Comparison of ENCODE assay signal across 14 cellular contexts in genomic region chr1:36389960-36390359, GRCh38. TPM values are rescaled to one million over a fixed set of nuclear protein-coding genes. Genes with fewer than 3 reads are reported as not detected.
DNase-seq lines count a peak whose midpoint lies in the region; ATAC-seq and TF ChIP-seq lines count a peak whose summit lies in the region.
"Had no signal": no experiment of that assay in that cellular context is flagged by ENCODE, and none has a peak within 500 bp of the region (broad histone marks: within the 10 kb centered on the region; RNA-seq: fewer than 3 reads in every experiment).

No MANE protein-coding gene starts in this region.

- intact Hi-C loops in naive thymus-derived CD4-positive, alpha-beta T cell (cut with micrococcal nuclease) = loop anchor here in 1 of 2 donors (5.0 kb wide), 1 partner anchor 72 kb away; the partner anchor contains the start of gene MRPS15

- H3K27me3 Mint-ChIP-seq in stimulated activated naive CD8-positive, alpha-beta T cell treated with anti-CD3 and anti-CD28 coated beads, Interleukin-15, Interleukin-2, amounts not matched to agents 100 ng/mL and 50 ng/mL, for 24 hours = no peaks in the 10 kb centered on the region
- H3K27me3 Mint-ChIP-seq in activated CD8-positive, alpha-beta T cell treated with anti-CD3 and anti-CD28 coated beads, Interleukin-2, amount 10 ng/mL, durations not matched to agents 7 days and 5 days (ENCODE audit: low read depth) = no peaks in the 10 kb centered on the region
- no peaks in the 10 kb centered on the region for H3K27me3 Mint-ChIP-seq in naive thymus-derived CD4-positive, alpha-beta T cell

- ATAC-seq in stimulated activated naive CD8-positive, alpha-beta T cell treated with anti-CD3 and anti-CD28 coated beads, Interleukin-15, Interleukin-2, amounts not matched to agents 100 U/mL and 50 U/mL, for 24 hours = no peak
- no peak for ATAC-seq in activated CD8-positive, alpha-beta T cell treated with anti-CD3 and anti-CD28 coated beads, Interleukin-2, amount 10 ng/mL, durations not matched to agents 7 days and 5 days
- ATAC-seq in naive thymus-derived CD4-positive, alpha-beta T cell = no peak
- no peak for ATAC-seq in omental fat pad (ENCODE audit: low FRiP score)
- ATAC-seq in HG02852 (IDR thresholded peaks at IDR 0.05; ENCODE audit: unreplicated experiment) = no peak
- ATAC-seq: CD8-positive, alpha-beta T cell; left colon had no signal

- peaks cover 49% of the 10 kb centered on the region for H3K36me3 Mint-ChIP-seq in stimulated activated naive CD8-positive, alpha-beta T cell treated with anti-CD3 and anti-CD28 coated beads, Interleukin-15, Interleukin-2, amounts not matched to agents 100 ng/mL and 50 ng/mL, for 24 hours (ENCODE audit: low read depth)
- H3K36me3 Mint-ChIP-seq in activated CD8-positive, alpha-beta T cell treated with anti-CD3 and anti-CD28 coated beads, Interleukin-2, amount 10 ng/mL, durations not matched to agents 7 days and 5 days (ENCODE audit: low read depth) = peaks cover 49% of the 10 kb centered on the region
- peaks cover 3 to 17% (median 8%) of the 10 kb centered on the region in 5 donors for H3K36me3 Mint-ChIP-seq in naive thymus-derived CD4-positive, alpha-beta T cell

- H3K9me3 ChIP-seq in naive thymus-derived CD4-positive, alpha-beta T cell (ENCODE audit: control insufficient read depth in 2 of 3, low read length in 3 of 3) = no peaks in the 10 kb centered on the region
- H3K9me3 ChIP-seq: colonic mucosa, upper lobe of left lung had no signal

- peaks cover 8 to 12% of the 10 kb centered on the region in 2 donors for H3K4me1 ChIP-seq in naive thymus-derived CD4-positive, alpha-beta T cell (ENCODE audit: control insufficient read depth in 2 of 2, insufficient read depth in 2 of 2, low read length in 2 of 2)
- H3K4me1 ChIP-seq: colonic mucosa had no signal

- no peak overlapping the region for H3K4me3 ChIP-seq in naive thymus-derived CD4-positive, alpha-beta T cell (ENCODE audit: low read length)
- H3K4me3 ChIP-seq: colonic mucosa, GM23248, upper lobe of left lung had no signal

- TF ChIP-seq CTCF in omental fat pad (IDR thresholded peaks at IDR 0.05) (no peak), RWPE1 (conservative IDR thresholded peaks at IDR 0.05; ENCODE audit: low read depth) (no peak)

- no peak overlapping the region for H3K27ac ChIP-seq in naive thymus-derived CD4-positive, alpha-beta T cell (ENCODE audit: low read depth, low read length)
- no peak overlapping the region for H3K27ac ChIP-seq in RWPE1
- H3K27ac ChIP-seq: colonic mucosa, GM23248 had no signal

- peaks cover 0 to 57% (median 0%) of the 10 kb centered on the region in 3 experiments for H3K36me3 ChIP-seq in naive thymus-derived CD4-positive, alpha-beta T cell (ENCODE audit: control insufficient read depth in 2 of 3, insufficient read depth in 3 of 3, low read length in 3 of 3)

- peaks cover 57% of the 10 kb centered on the region for H3K4me1 Mint-ChIP-seq in stimulated activated naive CD8-positive, alpha-beta T cell treated with anti-CD3 and anti-CD28 coated beads, Interleukin-15, Interleukin-2, amounts not matched to agents 100 ng/mL and 50 ng/mL, for 24 hours (ENCODE audit: low read depth)
- peaks cover 30% of the 10 kb centered on the region for H3K4me1 Mint-ChIP-seq in activated CD8-positive, alpha-beta T cell treated with anti-CD3 and anti-CD28 coated beads, Interleukin-2, amount 10 ng/mL, durations not matched to agents 7 days and 5 days (ENCODE audit: low read depth)
- H3K4me1 Mint-ChIP-seq in naive thymus-derived CD4-positive, alpha-beta T cell = peaks cover 18 to 47% (median 28%) of the 10 kb centered on the region in 7 donors

- no peaks in the 10 kb centered on the region for H3K27me3 ChIP-seq in naive thymus-derived CD4-positive, alpha-beta T cell (ENCODE audit: control insufficient read depth in 2 of 2, insufficient read depth in 2 of 2, low read length in 2 of 2)
- H3K27me3 ChIP-seq: colonic mucosa, upper lobe of left lung had no signal

- POLR2A ChIA-PET in activated CD8-positive, alpha-beta T cell treated with anti-CD3 and anti-CD28 coated beads, Interleukin-2, amount 10 ng/mL, durations not matched to agents 7 days and 5 days (lab: Charles Lee) = no interaction called here
- POLR2A ChIA-PET in naive thymus-derived CD4-positive, alpha-beta T cell (lab: Charles Lee) = no interaction called here
- POLR2A ChIA-PET in RWPE1 (lab: Yijun Ruan, JAX; ENCODE audit: low non-redundant PET) = no interaction called here

- CTCF ChIA-PET in activated CD8-positive, alpha-beta T cell treated with anti-CD3 and anti-CD28 coated beads, Interleukin-2, amount 10 ng/mL, durations not matched to agents 7 days and 5 days (lab: Charles Lee) = interaction anchor here (0.9 to 1.1 kb wide), 2 partner anchors 19 to 23 kb away, joined by 3 read pairs; no protein-coding TSS in a partner anchor
- CTCF ChIA-PET in naive thymus-derived CD4-positive, alpha-beta T cell (lab: Charles Lee) = no interaction called here
- CTCF ChIA-PET in RWPE1 (lab: Yijun Ruan, JAX) = no interaction called here

- H3K27ac Mint-ChIP-seq in stimulated activated naive CD8-positive, alpha-beta T cell treated with anti-CD3 and anti-CD28 coated beads, Interleukin-15, Interleukin-2, amounts not matched to agents 100 ng/mL and 50 ng/mL, for 24 hours = peak overlapping the region; percentile 72
- peak overlapping the region; percentile 82 for H3K27ac Mint-ChIP-seq in activated CD8-positive, alpha-beta T cell treated with anti-CD3 and anti-CD28 coated beads, Interleukin-2, amount 10 ng/mL, durations not matched to agents 7 days and 5 days
- H3K27ac Mint-ChIP-seq in naive thymus-derived CD4-positive, alpha-beta T cell = peak overlapping the region in 5 of 9 donors; percentile 1 to 63 (median 17)
- H3K27ac Mint-ChIP-seq: CD8-positive, alpha-beta T cell had no signal

- no peaks in the 10 kb centered on the region for H3K9me3 Mint-ChIP-seq in stimulated activated naive CD8-positive, alpha-beta T cell treated with anti-CD3 and anti-CD28 coated beads, Interleukin-15, Interleukin-2, amounts not matched to agents 100 ng/mL and 50 ng/mL, for 24 hours
- H3K9me3 Mint-ChIP-seq in activated CD8-positive, alpha-beta T cell treated with anti-CD3 and anti-CD28 coated beads, Interleukin-2, amount 10 ng/mL, durations not matched to agents 7 days and 5 days (ENCODE audit: insufficient read depth) = no peaks in the 10 kb centered on the region
- H3K9me3 Mint-ChIP-seq in naive thymus-derived CD4-positive, alpha-beta T cell = no peaks in the 10 kb centered on the region
- H3K9me3 Mint-ChIP-seq: CD8-positive, alpha-beta T cell had no signal

- H3K4me3 Mint-ChIP-seq in stimulated activated naive CD8-positive, alpha-beta T cell treated with anti-CD3 and anti-CD28 coated beads, Interleukin-15, Interleukin-2, amounts not matched to agents 100 ng/mL and 50 ng/mL, for 24 hours = no peak overlapping the region
- H3K4me3 Mint-ChIP-seq in activated CD8-positive, alpha-beta T cell treated with anti-CD3 and anti-CD28 coated beads, Interleukin-2, amount 10 ng/mL, durations not matched to agents 7 days and 5 days = no peak overlapping the region
- H3K4me3 Mint-ChIP-seq in naive thymus-derived CD4-positive, alpha-beta T cell = no peak overlapping the region
- H3K4me3 Mint-ChIP-seq: CD8-positive, alpha-beta T cell had no signal

- DNase-seq in stimulated activated naive CD8-positive, alpha-beta T cell treated with anti-CD3 and anti-CD28 coated beads, Interleukin-15, Interleukin-2, amounts not matched to agents 100 U/mL and 50 U/mL, for 24 hours = no peak
- DNase-seq in activated CD8-positive, alpha-beta T cell treated with anti-CD3 and anti-CD28 coated beads, Interleukin-2, amount 10 ng/mL, durations not matched to agents 7 days and 5 days = no peak
- no peak for DNase-seq in naive thymus-derived CD4-positive, alpha-beta T cell
- DNase-seq in omental fat pad (ENCODE audit: low spot score) (no peak), NCI-H526 treated with DMSO at 0.1 percent for 48 hours (lab: John Stamatoyannopoulos, UW) (no peak), RWPE1 (ENCODE audit: low spot score) (no peak)
- DNase-seq: activated gamma-delta T cell treated with Interleukin-2 at 50 U/mL for 16 hours; CD8-positive, alpha-beta T cell; colonic mucosa; GM23248; left colon; upper lobe of left lung had no signal

RNA-seq across cellular contexts. Expression of gene STK40, which starts 4.2 kb away (rescaled TPM):
- total RNA-seq in activated CD8-positive, alpha-beta T cell treated with anti-CD3 and anti-CD28 coated beads, Interleukin-2, amount 10 ng/mL, durations not matched to agents 7 days and 5 days = 10 to 100 TPM; 69.7 to 72.4 TPM
- total RNA-seq in naive thymus-derived CD4-positive, alpha-beta T cell = 10 to 100 TPM; 27.6 to 56.8 (median 48.2) TPM
- 10 to 100 TPM; 28.0 to 43.1 TPM for polyA plus RNA-seq in naive thymus-derived CD4-positive, alpha-beta T cell
- 10 to 100 TPM; 36.1 to 75.5 (median 47.3) TPM for total RNA-seq in omental fat pad

RNA-seq across cellular contexts. Expression of gene LSM10, which starts 7.7 kb away (rescaled TPM):
- 10 to 100 TPM; 44.7 to 47.5 TPM for total RNA-seq in activated CD8-positive, alpha-beta T cell treated with anti-CD3 and anti-CD28 coated beads, Interleukin-2, amount 10 ng/mL, durations not matched to agents 7 days and 5 days
- total RNA-seq in naive thymus-derived CD4-positive, alpha-beta T cell = 10 to 100 TPM; 21.9 to 49.7 (median 35.7) TPM
- 100 to 1,000 TPM; 106 to 144 TPM for polyA plus RNA-seq in naive thymus-derived CD4-positive, alpha-beta T cell
- 10 to 100 TPM; 28.7 to 57.8 (median 38.3) TPM for total RNA-seq in omental fat pad

Comparison
In these comparisons a context has a peak if more than half of its experiments do, and no peak if none do; other contexts are left out.
1. H3K27ac Mint-ChIP-seq: peak in every context shown above with its lines; median percentile 82 in activated CD8-positive, alpha-beta T cell treated with anti-CD3 and anti-CD28 coated beads, Interleukin-2, amount 10 ng/mL, durations not matched to agents 7 days and 5 days; 72 in stimulated activated naive CD8-positive, alpha-beta T cell treated with anti-CD3 and anti-CD28 coated beads, Interleukin-15, Interleukin-2, amounts not matched to agents 100 ng/mL and 50 ng/mL, for 24 hours; 17 in naive thymus-derived CD4-positive, alpha-beta T cell.